ENCODE assay signal across 21 cellular contexts in the genomic region with DNA sequence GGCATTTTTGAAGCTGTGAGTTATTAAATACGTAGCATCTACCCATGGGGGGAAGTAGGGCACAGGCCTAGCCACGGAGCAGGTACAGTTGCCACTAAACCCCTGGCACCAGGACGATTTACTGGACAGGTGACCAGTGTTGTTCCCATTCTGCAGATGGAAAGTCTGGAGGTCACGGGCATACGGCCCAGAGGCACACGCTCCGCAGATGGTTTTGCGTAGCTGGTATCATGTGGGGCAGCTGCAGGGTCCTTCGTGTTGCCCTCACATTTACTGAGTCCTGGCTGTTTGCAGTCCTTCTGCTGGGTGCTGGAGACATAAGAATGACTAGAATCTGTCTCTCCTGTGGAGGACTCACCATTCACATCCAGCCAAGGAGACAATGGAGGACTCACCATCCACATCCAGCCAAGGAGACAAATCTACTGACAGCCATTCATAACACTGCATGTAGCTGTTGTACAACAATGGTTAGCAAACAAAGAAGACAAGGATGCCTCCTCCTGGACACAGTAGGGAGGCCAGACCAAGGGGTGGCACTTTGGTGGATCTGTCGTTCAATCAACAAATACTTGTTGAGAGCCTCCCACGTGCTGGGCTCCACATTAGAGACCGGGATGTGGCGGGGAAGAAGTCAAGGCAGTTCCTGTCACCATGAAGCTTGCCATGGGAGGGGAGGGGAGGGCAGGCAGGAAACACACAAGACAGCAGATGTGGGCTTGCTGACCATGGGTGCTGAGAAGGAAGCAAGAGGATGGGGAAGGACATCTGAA. TPM values are rescaled to one million over a fixed set of nuclear protein-coding genes. Genes with fewer than 3 reads are reported as not detected.
DNase-seq lines count a peak whose midpoint lies in the region; ATAC-seq, FAIRE-seq and TF ChIP-seq lines count a peak whose summit lies in the region.
"Had no signal": no experiment of that assay in that cellular context is flagged by ENCODE, and none has a peak within 500 bp of the region (broad histone marks: within the 10 kb centered on the region; RNA-seq: fewer than 3 reads in every experiment).

No MANE protein-coding gene starts in this region.

- BruUV-seq in HepG2 (replicated peaks; lab: Mats Ljungman, UMichigan) = no TSS peak
- BruUV-seq in PC-9 (replicated peaks; lab: Mats Ljungman, UMichigan) = no TSS peak

- peak; percentile 52 for TF ChIP-seq CTCF in HepG2 (CRISPR knock-in tag; IDR thresholded peaks at IDR 0.05)
- TF ChIP-seq CTCF in right lobe of liver (IDR thresholded peaks at IDR 0.05) = no peak
- TF ChIP-seq CTCF in coronary artery (IDR thresholded peaks at IDR 0.05) = no peak
- no peak for TF ChIP-seq CTCF in PC-9 (conservative IDR thresholded peaks at IDR 0.05)

- no peak for FAIRE-seq in HepG2 (lab: Jason Lieb, UNC)
- FAIRE-seq: H1 had no signal

- H3K27ac ChIP-seq in HepG2 (ENCODE audit: extremely low read length, insufficient read depth, low read length) (no peak overlapping the region), right lobe of liver (no peak overlapping the region), coronary artery (no peak overlapping the region), PC-9 (no peak overlapping the region)
- H3K27ac ChIP-seq: KMS-11 had no signal

- in situ Hi-C loops in HepG2 (cut with HindIII; ENCODE audit: extremely low pct_ligation_motif_present, low pct_unique_long_range_greater_than_20kb) = loop anchor here (5.0 kb wide), 1 partner anchor 36 kb away; no protein-coding TSS in a partner anchor

- TF ChIP-seq POLR2A in HepG2 (IDR thresholded peaks at IDR 0.05; ENCODE audit: insufficient read depth in 1 of 2, low read depth in 2 of 2, low read length in 2 of 2) (no peak), right lobe of liver (IDR thresholded peaks at IDR 0.05) (no peak)

- POLR2A ChIA-PET in HepG2 (lab: Yijun Ruan, JAX) = no interaction called here
- POLR2A ChIA-PET in PC-9 (lab: Charles Lee; ENCODE audit: unreplicated experiment) = no interaction called here

- no peaks in the 10 kb centered on the region for H3K9me2 ChIP-seq in PC-9 (ENCODE audit: insufficient read depth)

- CTCF ChIA-PET in HepG2 (lab: Yijun Ruan, JAX; ENCODE audit: low intra/inter-chr PET ratio, low total read pairs) (interaction anchor here (1.1 kb wide), 1 partner anchor 153 kb away, joined by 5 read pairs; no protein-coding TSS in a partner anchor), PC-9 (lab: Charles Lee) (no interaction called here)

- H3F3A ChIP-seq in PC-9 (ENCODE audit: insufficient read depth, low read depth) = peaks cover 8% of the 10 kb centered on the region

- H2AFZ ChIP-seq in HepG2 (ENCODE audit: low read length) (no peak overlapping the region), PC-9 (no peak overlapping the region)

- H3K9me3 ChIP-seq in HepG2 (ENCODE audit: low read length) (no peaks in the 10 kb centered on the region), right lobe of liver (no peaks in the 10 kb centered on the region), PC-9 (ENCODE audit: insufficient read depth, low read depth) (no peaks in the 10 kb centered on the region)
- H3K9me3 ChIP-seq: Caco-2, MG63 had no signal

- H3K9ac ChIP-seq in HepG2 (ENCODE audit: insufficient read depth, low read depth, low read length) = no peak overlapping the region
- H3K9ac ChIP-seq: KMS-11 had no signal

- H3K4me1 ChIP-seq in HepG2 (ENCODE audit: insufficient read depth, low read length) = peaks cover 23% of the 10 kb centered on the region
- no peaks in the 10 kb centered on the region for H3K4me1 ChIP-seq in right lobe of liver
- no peaks in the 10 kb centered on the region for H3K4me1 ChIP-seq in PC-9 (replicated peaks; ENCODE audit: insufficient read depth)
- H3K4me1 ChIP-seq: Caco-2 had no signal

- intact Hi-C loops in HepG2 (cut with micrococcal nuclease; ENCODE audit: unreplicated experiment) = no loop called here
- intact Hi-C loops in right lobe of liver (cut with DNase I) = no loop called here
- intact Hi-C loops in posterior vena cava (cut with DNase I) = no loop called here
- intact Hi-C loops in PC-9 (cut with micrococcal nuclease; ENCODE audit: unreplicated experiment) = no loop called here

- H3K79me2 ChIP-seq in HepG2 (ENCODE audit: insufficient read depth, low read length) = no peaks in the 10 kb centered on the region
- H3K79me2 ChIP-seq in PC-9 (ENCODE audit: low read depth) = no peaks in the 10 kb centered on the region

- peak; percentile 38; the same call in 1 of the 2 replicates for TF ChIP-seq RAD21 in HepG2 (CRISPR knock-in tag; IDR thresholded peaks at IDR 0.05)

- H4K20me1 ChIP-seq in HepG2 (ENCODE audit: insufficient read depth, low read length) (no peaks in the 10 kb centered on the region), PC-9 (ENCODE audit: insufficient read depth) (no peaks in the 10 kb centered on the region)

- H3K4me2 ChIP-seq in HepG2 (ENCODE audit: low read depth, low read length) (no peak overlapping the region), PC-9 (no peak overlapping the region)
- H3K4me2 ChIP-seq: KMS-11 had no signal

- no peak overlapping the region for H3K4me3 ChIP-seq in HepG2 (replicated peaks in 1 of 3; ENCODE audit: insufficient read depth in 1 of 3, low read depth in 2 of 3, low read length in 3 of 3)
- H3K4me3 ChIP-seq in right lobe of liver = no peak overlapping the region
- no peak overlapping the region for H3K4me3 ChIP-seq in coronary artery
- no peak overlapping the region for H3K4me3 ChIP-seq in PC-9
- H3K4me3 ChIP-seq: MG63 had no signal

- TF ChIP-seq EP300 in HepG2 (IDR thresholded peaks at IDR 0.05; ENCODE audit: low read depth in 2 of 2, low read length in 2 of 2) (no peak), HepG2 (CRISPR knock-in tag; IDR thresholded peaks at IDR 0.05; ENCODE audit: borderline replicate concordance) (no peak)

- H3K27me3 ChIP-seq in HepG2 (ENCODE audit: control insufficient read depth in 1 of 2, insufficient read depth in 2 of 2, low read length in 2 of 2) (peaks cover 3 to 36% of the 10 kb centered on the region in 2 experiments; a peak in 4 of 5 replicates), right lobe of liver (no peaks in the 10 kb centered on the region), PC-9 (ENCODE audit: insufficient read depth, low read depth) (peaks cover 53% of the 10 kb centered on the region)
- H3K27me3 ChIP-seq: MG63 had no signal

- 40% methylated on average over 12 of the region's 13 CpGs for WGBS in HepG2 (ENCODE audit: low lambda C conversion rate)
- 68% methylated on average over 13 of the region's 13 CpGs for WGBS in right lobe of liver (ENCODE audit: insufficient coverage, low coverage, low lambda C conversion rate, missing lambda C conversion rate)

- H3K36me3 ChIP-seq in HepG2 (replicated peaks in 1 of 2; ENCODE audit: control insufficient read depth in 1 of 2, insufficient read depth in 2 of 2, low read length in 2 of 2) = no peaks in the 10 kb centered on the region
- H3K36me3 ChIP-seq in right lobe of liver = no peaks in the 10 kb centered on the region
- H3K36me3 ChIP-seq in PC-9 (ENCODE audit: low read depth) = no peaks in the 10 kb centered on the region

- DNase-seq in HepG2 (ENCODE audit: low spot score) (no peak), right lobe of liver (no peak), coronary artery (ENCODE audit: low spot score) (peak; percentile 54), posterior vena cava (ENCODE audit: low spot score) (peak; percentile 40), DMS 273 treated with DMSO at 0.1 percent for 48 hours (lab: John Stamatoyannopoulos, UW) (no peak), hypothalamus (lab: John Stamatoyannopoulos, UW) (no peak), PC-9 (no peak)
- DNase-seq: AML-193, Caco-2, DMS53, MG63, NCI-H1105, NCI-H1694 treated with DMSO at 0.1 percent for 48 hours, NCI-H446 treated with DMSO at 0.1 percent for 48 hours, NCI-H748 treated with DMSO at 0.1 percent for 48 hours, Right ventricle myocardium superior had no signal

- peak; percentile 34 for ATAC-seq in HepG2
- ATAC-seq in right lobe of liver = no peak
- ATAC-seq in GM21786 (IDR thresholded peaks at IDR 0.05; ENCODE audit: unreplicated experiment) = no peak
- ATAC-seq: Panc1 had no signal

TF ChIP-seq in HepG2, 621 proteins besides CTCF, POLR2A, EP300 and RAD21:
- TF ChIP-seq STAG1 (CRISPR knock-in tag; IDR thresholded peaks at IDR 0.05) (peak; percentile 60), GABPA (IDR thresholded peaks at IDR 0.05; ENCODE audit: low read depth, low read length) (no peak), GABPA (CRISPR knock-in tag; IDR thresholded peaks at IDR 0.05; ENCODE audit: low read depth) (no peak), SMC3 (IDR thresholded peaks at IDR 0.05; ENCODE audit: low read length) (peak; percentile 59; the same call in 1 of the 2 replicates)

RNA-seq across cellular contexts. Expression of a gene that starts 24.9 kb away (rescaled TPM):
- total RNA-seq in HepG2 (2016; rRNA removed; fragmentation: Illumina TruSeq; extraction: Trizol) (0.11 TPM in 1 of 2 replicates, not detected in the other), right lobe of liver (under 1 TPM in 3 of 6 experiments, not detected in 3; 0.15 to 0.56 (median 0.18) TPM), posterior vena cava (10 to 100 TPM; 18.6 to 23.0 TPM), PC-9 (2021) (4.1 and 5.0 TPM in 2 replicates)
- 0.18 and 0.20 TPM in 2 replicates for total RNA-seq in HepG2 (2016; cell fraction: cytosol; rRNA removed; fragmentation: Illumina TruSeq; extraction: Trizol; ENCODE audit: low read depth)
- total RNA-seq in HepG2 (2016; cell fraction: insoluble cytoplasmic fraction; rRNA removed; fragmentation: Illumina TruSeq; extraction: Trizol) = not detected in 2 replicates
- total RNA-seq in HepG2 (2016; cell fraction: membrane; rRNA removed; fragmentation: Illumina TruSeq; extraction: Trizol) = 0.21 and 0.25 TPM in 2 replicates
- total RNA-seq in HepG2 (2016; cell fraction: nucleus; rRNA removed; fragmentation: Illumina TruSeq; extraction: Trizol) = not detected in 2 replicates
- polyA plus RNA-seq in HepG2 (2011; rRNA removed) = 0.08 and 0.09 TPM in 2 replicates
- 0.10 and 0.34 TPM in 2 replicates for polyA plus RNA-seq in HepG2 (2011; cell fraction: cytosol; rRNA removed)
- polyA plus RNA-seq in HepG2 (2011; cell fraction: nucleus; rRNA removed) = 0.21 TPM in 1 of 2 replicates, not detected in the other
- 0.09 TPM in 1 of 2 replicates, not detected in the other for polyA plus RNA-seq in HepG2 (2012)
- polyA plus RNA-seq in HepG2 (2016; cell fraction: cytosol; fragmentation: Illumina TruSeq; extraction: Trizol; ENCODE audit: low read depth) = 0.21 and 0.36 TPM in 2 replicates
- not detected in 2 replicates for polyA plus RNA-seq in HepG2 (2016; cell fraction: insoluble cytoplasmic fraction; fragmentation: Illumina TruSeq; extraction: Trizol; ENCODE audit: low read depth)
- polyA plus RNA-seq in HepG2 (2016; cell fraction: membrane; fragmentation: Illumina TruSeq; extraction: Trizol; ENCODE audit: low read depth) = 0.12 TPM in 1 of 2 replicates, not detected in the other
- polyA plus RNA-seq in HepG2 (2016; cell fraction: nucleus; fragmentation: Illumina TruSeq; extraction: Trizol; ENCODE audit: insufficient read depth, low read depth) = not detected in 2 replicates
- polyA minus RNA-seq in HepG2 (2011; rRNA and poly(A)+ RNA removed; ENCODE audit: low replicate concordance) = 0.32 and 4.4 TPM in 2 replicates
- polyA minus RNA-seq in HepG2 (2011; cell fraction: cytosol; rRNA and poly(A)+ RNA removed) = not detected in 2 replicates
- polyA minus RNA-seq in HepG2 (2011; cell fraction: nucleus; rRNA and poly(A)+ RNA removed) = 0.37 and 0.39 TPM in 2 replicates
- total RNA-seq: A673, Caco-2 had no signal

Comparison
In these comparisons a context has a peak if more than half of its experiments do, and no peak if none do; other contexts are left out.
1. DNase-seq: peak in coronary artery (single experiment) and posterior vena cava (single experiment); none in HepG2 (single experiment), right lobe of liver (0 of 3), DMS 273 treated with DMSO at 0.1 percent for 48 hours (single experiment), hypothalamus (0 of 51) and PC-9 (0 of 2).